Comparison of ENCODE assay signal across 8 cellular contexts in the genomic region with DNA sequence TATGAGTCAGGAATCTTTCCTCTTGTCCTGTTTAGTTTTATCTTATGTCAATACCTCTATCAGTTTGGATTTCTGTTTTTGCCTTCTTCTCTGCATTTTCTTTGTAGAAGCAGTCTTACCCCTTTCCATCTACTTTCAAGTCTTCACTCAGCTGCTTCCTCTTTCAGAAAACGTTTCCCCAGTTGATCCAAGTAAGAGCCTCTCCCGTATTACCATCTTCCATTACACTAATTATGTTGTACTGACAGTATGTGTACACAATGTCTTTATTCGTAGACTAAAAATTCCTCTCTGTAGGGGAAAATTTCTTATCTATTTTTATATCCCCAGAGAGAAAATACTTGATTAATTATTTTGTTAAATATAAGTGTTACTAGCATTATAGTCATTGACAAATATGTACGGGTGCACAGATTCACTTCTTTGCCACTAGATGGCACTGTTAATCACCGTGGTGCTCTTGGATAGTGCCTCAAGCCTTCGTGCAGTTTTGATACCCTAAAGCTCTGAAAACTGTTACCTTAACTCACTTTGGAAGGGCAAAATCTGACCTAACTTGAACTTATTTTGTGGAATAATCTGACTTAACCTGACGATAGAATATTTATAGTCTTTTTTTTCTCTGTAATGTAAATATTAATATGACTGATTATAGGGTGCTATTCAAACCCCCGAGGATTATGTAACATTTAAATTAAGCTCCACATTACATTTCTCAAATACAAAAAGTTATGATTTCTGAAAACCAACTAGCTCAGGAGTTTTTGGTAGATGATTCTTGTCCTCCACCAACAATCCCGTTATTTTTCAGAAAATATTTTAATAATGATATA.
DNase-seq lines count a peak whose midpoint lies in the region; ATAC-seq, FAIRE-seq and TF ChIP-seq lines count a peak whose summit lies in the region.

No MANE protein-coding gene starts in this region.

- no peak overlapping the region for H4K91ac ChIP-seq in H1 (replicated peaks; ENCODE audit: insufficient read length, low read length)

- H2BK12ac ChIP-seq in H1 (ENCODE audit: low read depth, low read length): no peak overlapping the region

- TF ChIP-seq EP300 in H1 (IDR thresholded peaks at IDR 0.05; ENCODE audit: borderline replicate concordance in 1 of 2, low read depth in 2 of 2, low read length in 2 of 2): no peak

- peak; percentile 34 for DNase-seq in Daoy (ENCODE audit: low read depth)
- DNase-seq in HPDE6-E6E7 (ENCODE audit: extremely low spot score): peak; percentile 36
- peak; percentile 64 for DNase-seq in RPMI7951 (ENCODE audit: low read depth)
- no peak for DNase-seq in H1 (ENCODE audit: low read depth in 1 of 2, low spot score in 2 of 2)
- peak; percentile 55 for DNase-seq in mesendoderm
- no peak for DNase-seq in NCI-H187 treated with DMSO at 0.1 percent for 48 hours (lab: John Stamatoyannopoulos, UW)

- H3K9ac ChIP-seq in H1 (replicated peaks in 1 of 4; ENCODE audit: extremely low read depth in 1 of 4, low read depth in 3 of 4, low read length in 3 of 4): no peak overlapping the region
- H3K9ac ChIP-seq in mesendoderm (ENCODE audit: low read length): no peak overlapping the region

- H3K18ac ChIP-seq in H1 (ENCODE audit: extremely low read depth, low read length): no peak overlapping the region
- no peak overlapping the region for H3K18ac ChIP-seq in mesendoderm (ENCODE audit: low read length)

- H3K4me3 ChIP-seq in H1 (ENCODE audit: extremely low read depth in 1 of 4, insufficient read depth in 2 of 4, low read depth in 3 of 4, low read length in 4 of 4) (no peak overlapping the region), mesendoderm (ENCODE audit: low read length) (no peak overlapping the region)

- H4K8ac ChIP-seq in H1 (ENCODE audit: extremely low read depth, insufficient read depth, low read length) (no peak overlapping the region), mesendoderm (ENCODE audit: low read depth, low read length) (no peak overlapping the region)

- CTCF ChIA-PET in H1 (lab: Charles Lee; ENCODE audit: partially characterized antibody): interaction anchor here (0.7 to 2.6 kb wide), 37 partner anchors 8 to 652 kb away, joined by 3 to 14 read pairs (median 4); no protein-coding TSS in a partner anchor

- H2BK15ac ChIP-seq in H1 (ENCODE audit: low read length) (no peak overlapping the region), mesendoderm (replicated peaks; ENCODE audit: low read depth) (no peak overlapping the region)

- H4K20me1 ChIP-seq in H1 (replicated peaks in 1 of 2; ENCODE audit: control insufficient read depth in 1 of 2, insufficient read depth in 2 of 2, low read length in 2 of 2): no peaks in the 10 kb centered on the region

- H2AFZ ChIP-seq in H1 (ENCODE audit: low read length): no peak overlapping the region

- ATAC-seq in GM21576 (IDR thresholded peaks at IDR 0.05; ENCODE audit: unreplicated experiment): peak; percentile 100

- no peak overlapping the region for H2AK5ac ChIP-seq in H1 (ENCODE audit: low read depth, low read length)
- no peak overlapping the region for H2AK5ac ChIP-seq in mesendoderm (ENCODE audit: low read length)

- H4K5ac ChIP-seq in H1 (ENCODE audit: insufficient read length, low read depth, low read length) (no peak overlapping the region), mesendoderm (ENCODE audit: low read length) (no peak overlapping the region)

- no peaks in the 10 kb centered on the region for H3K27me3 ChIP-seq in H1 (replicated peaks in 1 of 4; ENCODE audit: control insufficient read depth in 3 of 4, extremely low read depth in 1 of 4, insufficient read depth in 3 of 4, low read length in 3 of 4)
- H3K27me3 ChIP-seq in mesendoderm (ENCODE audit: insufficient read depth, low read length, poor library complexity): no peaks in the 10 kb centered on the region

- H2BK120ac ChIP-seq in H1 (replicated peaks; ENCODE audit: low read depth, low read length): no peak overlapping the region
- H2BK120ac ChIP-seq in mesendoderm (ENCODE audit: low read depth, low read length): no peak overlapping the region

- no peak overlapping the region for H3K23ac ChIP-seq in H1 (ENCODE audit: insufficient read length)
- no peak overlapping the region for H3K23ac ChIP-seq in mesendoderm (ENCODE audit: low read length)

- H3K36me3 ChIP-seq in H1 (ENCODE audit: control insufficient read depth in 2 of 4, insufficient read depth in 4 of 4, low read length in 3 of 4) (no peaks in the 10 kb centered on the region), mesendoderm (ENCODE audit: control insufficient read depth, insufficient read depth, low read length) (no peaks in the 10 kb centered on the region)

- no peak overlapping the region for H2BK20ac ChIP-seq in H1 (ENCODE audit: low read length)

- no peak overlapping the region for H3K27ac ChIP-seq in H1 (ENCODE audit: low read depth, low read length)
- no peak overlapping the region for H3K27ac ChIP-seq in mesendoderm (ENCODE audit: low read depth, low read length)

- peak; percentile 91 for FAIRE-seq in A204.1 (lab: Jason Lieb, UNC)
- FAIRE-seq in H1 (lab: Jason Lieb, UNC): peak; percentile 85

- 22% methylated on average over 9 of the region's 9 CpGs; no CpG with 5 or more reads in 1 of the 2 experiments for WGBS in H1 (ENCODE audit: extremely low coverage in 1 of 2, insufficient coverage in 1 of 2, insufficient read length in 1 of 2, insufficient replicate concordance in 2 of 2, low coverage in 1 of 2, low lambda C conversion rate in 2 of 2, missing lambda C conversion rate in 1 of 2), 2 experiments
- WGBS in mesendoderm (ENCODE audit: extremely low coverage, insufficient coverage, low lambda C conversion rate): no CpG with 5 or more reads among the region's 9 CpGs

- no peak overlapping the region for H2BK5ac ChIP-seq in H1 (ENCODE audit: low read depth, low read length)
- H2BK5ac ChIP-seq in mesendoderm (ENCODE audit: low read length): no peak overlapping the region

- POLR2A ChIA-PET in H1 (lab: Charles Lee; ENCODE audit: partially characterized antibody): no interaction called here

- peaks cover 0 to 6% of the 10 kb centered on the region in 2 experiments; a peak in 1 of 4 replicates for H3K9me3 ChIP-seq in H1 (ENCODE audit: insufficient read depth in 2 of 2, low read depth in 1 of 2, low read length in 1 of 2)

- H3K4me2 ChIP-seq in H1 (ENCODE audit: insufficient read depth in 1 of 2, low read depth in 2 of 2, low read length in 2 of 2): no peak overlapping the region
- H3K4me2 ChIP-seq in mesendoderm (ENCODE audit: low read length): no peak overlapping the region

- H3K4me1 ChIP-seq in H1 (replicated peaks in 1 of 4; ENCODE audit: control insufficient read depth in 3 of 4, insufficient read depth in 4 of 4, low read length in 3 of 4) (no peaks in the 10 kb centered on the region), mesendoderm (ENCODE audit: control insufficient read depth, low read depth, low read length) (no peaks in the 10 kb centered on the region)

- H3K4ac ChIP-seq in H1 (replicated peaks; ENCODE audit: insufficient read length, low read depth, low read length) (no peak overlapping the region), mesendoderm (ENCODE audit: low read depth, low read length) (no peak overlapping the region)

- TF ChIP-seq RAD21 in H1 (IDR thresholded peaks at IDR 0.05 in 1 of 2, conservative IDR thresholded peaks at IDR 0.05 in 1 of 2; ENCODE audit: low read depth in 2 of 2, low read length in 2 of 2): peak; percentile 80 to 81

- H3K79me1 ChIP-seq in H1 (ENCODE audit: low read depth, low read length): no peaks in the 10 kb centered on the region
- H3K79me1 ChIP-seq in mesendoderm (ENCODE audit: low read length): no peaks in the 10 kb centered on the region

- H3K14ac ChIP-seq in H1 (ENCODE audit: insufficient read length): no peak overlapping the region

- TF ChIP-seq POLR2A in H1 (IDR thresholded peaks at IDR 0.05; ENCODE audit: control extremely low read depth in 1 of 2, low read depth in 2 of 2, low read length in 2 of 2): no peak

- H3K79me2 ChIP-seq in H1 (ENCODE audit: control insufficient read depth in 1 of 2, insufficient read depth in 2 of 2, low read length in 2 of 2): no peaks in the 10 kb centered on the region
- no peaks in the 10 kb centered on the region for H3K79me2 ChIP-seq in mesendoderm (ENCODE audit: control insufficient read depth, insufficient read depth, low read length)

- no peaks in the 10 kb centered on the region for H3K23me2 ChIP-seq in H1 (ENCODE audit: low read depth, low read length)

- H3K56ac ChIP-seq in H1 (replicated peaks; ENCODE audit: insufficient read length, low read depth, low read length): no peak overlapping the region
- H3K56ac ChIP-seq in mesendoderm (ENCODE audit: low read length): no peak overlapping the region

- TF ChIP-seq CTCF in H1 (IDR thresholded peaks at IDR 0.05; ENCODE audit: control extremely low read depth in 1 of 3, insufficient read depth in 1 of 3, low read depth in 1 of 3, low read length in 3 of 3): peak in 2 of 3 experiments; percentile 69 to 70; a peak in 3 of 4 replicates

TF ChIP-seq in H1, 55 proteins besides CTCF, POLR2A, EP300 and RAD21:
- no peak for TF ChIP-seq CEBPB (IDR thresholded peaks at IDR 0.05; ENCODE audit: low read depth, low read length)
- no peak for TF ChIP-seq BACH1 (IDR thresholded peaks at IDR 0.05; ENCODE audit: low read length)
- TF ChIP-seq ASH2L (IDR thresholded peaks at IDR 0.05; ENCODE audit: low read length): no peak
- no peak for TF ChIP-seq MAX (IDR thresholded peaks at IDR 0.05)
- TF ChIP-seq RNF2 (IDR thresholded peaks at IDR 0.05; ENCODE audit: borderline replicate concordance, low read depth, low read length, missing control alignments, poor library complexity, severe bottlenecking): no peak
- TF ChIP-seq TAF7 (optimal IDR thresholded peaks at IDR 0.05; ENCODE audit: borderline replicate concordance, low read depth, low read length): no peak

Comparison
In these comparisons a context has a peak if more than half of its experiments do, and no peak if none do; other contexts are left out.
1. DNase-seq: peak in Daoy (single experiment), HPDE6-E6E7 (single experiment), RPMI7951 (single experiment) and mesendoderm (single experiment); none in H1 (0 of 2) and NCI-H187 treated with DMSO at 0.1 percent for 48 hours (single experiment).